In genomic region chr7:140144821-140145220, GRCh38 we compare ENCODE assay signal across 21 cellular contexts.
"Had no signal": no experiment of that assay in that cellular context is flagged by ENCODE, and none has a peak within 500 bp of the region (broad histone marks: within the 10 kb centered on the region; RNA-seq: fewer than 3 reads in every experiment).

No MANE protein-coding gene starts in this region.

- DNase-seq: activated CD4-positive, alpha-beta memory T cell treated with anti-CD3 and anti-CD28 coated beads for 36 hours; activated T-cell treated with anti-CD3 and anti-CD28 coated beads, Interleukin-2, amount 50 U/mL, for 4 hours; adrenal gland; cerebellar nuclear complex; cortex of kidney; heart left ventricle; kidney; left lung; midbrain; stimulated activated CD4-positive, alpha-beta T cell treated with anti-CD3 and anti-CD28 coated beads, Interleukin-2, amount 100 ng/mL, for 24 hours; stomach; T-helper 2 cell; testis; upper lobe of left lung; WERI-Rb-1 had no signal

- H3K4me3 Mint-ChIP-seq: activated CD4-positive, alpha-beta memory T cell treated with anti-CD3 and anti-CD28 coated beads for 36 hours; activated T-cell treated with anti-CD3 and anti-CD28 coated beads, Interleukin-2, amount 50 U/mL, for 4 hours; neural crest cell had no signal

- ATAC-seq: esophagus mucosa, gastroesophageal sphincter, heart left ventricle, left lung had no signal

- H3K4me3 ChIP-seq: adrenal gland, breast epithelium, gastroesophageal sphincter, heart left ventricle, left lung, SJSA1, stomach, testis, upper lobe of left lung had no signal

- H3K9me3 ChIP-seq: adrenal gland, breast epithelium, gastroesophageal sphincter, SJSA1, stomach, testis, upper lobe of left lung had no signal

- H3K27me3 Mint-ChIP-seq: activated CD4-positive, alpha-beta memory T cell treated with anti-CD3 and anti-CD28 coated beads for 36 hours; progenitor cell of endocrine pancreas had no signal

- H3K27ac Mint-ChIP-seq: activated CD4-positive, alpha-beta memory T cell treated with anti-CD3 and anti-CD28 coated beads for 36 hours; progenitor cell of endocrine pancreas had no signal

- H3K36me3 ChIP-seq: adrenal gland, breast epithelium, gastroesophageal sphincter, SJSA1, WERI-Rb-1 had no signal

- H3K4me1 ChIP-seq: adrenal gland, breast epithelium, left lung, SJSA1, testis had no signal
